Comparison of ENCODE assay signal across 1 cellular context in the genomic region with DNA sequence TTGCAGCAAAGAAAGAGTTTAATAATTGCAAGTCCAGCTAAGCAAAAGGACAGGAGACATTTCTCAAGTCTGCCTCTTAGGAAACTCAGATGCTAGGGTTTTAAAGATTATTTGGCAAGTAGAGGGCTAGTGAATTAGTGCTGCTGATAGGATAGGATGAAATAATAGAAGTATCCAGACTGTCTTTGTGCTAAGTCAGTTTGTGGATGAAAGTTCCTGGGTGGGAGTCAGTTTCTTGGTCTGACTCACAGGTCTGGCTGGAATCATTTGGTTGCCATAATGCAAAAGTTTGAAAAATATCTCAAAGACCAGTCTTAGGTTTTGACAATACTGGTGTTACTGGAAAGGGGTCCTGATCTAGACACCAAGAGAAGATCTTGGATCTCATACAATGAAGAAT.
TF ChIP-seq lines count a peak whose summit lies in the region.

No MANE protein-coding gene starts in this region.

TF ChIP-seq in IMR-90, 13 proteins besides CTCF, POLR2A, EP300 and RAD21:
- TF ChIP-seq CHD1 (IDR thresholded peaks at IDR 0.05; ENCODE audit: low read depth, low read length) (no peak), ELK1 (IDR thresholded peaks at IDR 0.05; ENCODE audit: borderline replicate concordance, low read depth, low read length) (no peak), CEBPB (IDR thresholded peaks at IDR 0.05; ENCODE audit: low read depth, low read length) (no peak), USF2 (IDR thresholded peaks at IDR 0.05; ENCODE audit: low read depth, low read length) (no peak), MAFK (IDR thresholded peaks at IDR 0.05; ENCODE audit: low read depth, low read length) (no peak), RCOR1 (IDR thresholded peaks at IDR 0.05; ENCODE audit: insufficient replicate concordance, low read length) (no peak), BHLHE40 (IDR thresholded peaks at IDR 0.05; ENCODE audit: low read depth, low read length) (no peak), RFX5 (IDR thresholded peaks at IDR 0.05; ENCODE audit: low read depth, low read length) (no peak), SMC3 (IDR thresholded peaks at IDR 0.05; ENCODE audit: low read depth, low read length) (no peak), FOS (IDR thresholded peaks at IDR 0.05; ENCODE audit: low read depth, low read length) (no peak), MAZ (IDR thresholded peaks at IDR 0.05; ENCODE audit: borderline replicate concordance, low read depth, low read length) (no peak)
